13 cellular contexts compared by ENCODE assay signal in genomic region chr5:125134216-125135081, GRCh38.
DNase-seq lines count a peak whose midpoint lies in the region; ATAC-seq and TF ChIP-seq lines count a peak whose summit lies in the region.
"Had no signal": no experiment of that assay in that cellular context is flagged by ENCODE, and none has a peak within 500 bp of the region (broad histone marks: within the 10 kb centered on the region; RNA-seq: fewer than 3 reads in every experiment).

No MANE protein-coding gene starts in this region.

- CTCF ChIA-PET in MCF 10A (lab: Yijun Ruan, JAX), result no interaction called here

- H3K9me2 ChIP-seq in hepatocyte (replicated peaks; ENCODE audit: insufficient read depth), result no peaks in the 10 kb centered on the region

- ATAC-seq in HG03571 (IDR thresholded peaks at IDR 0.05; ENCODE audit: unreplicated experiment), result no peak
- no peak for ATAC-seq in stimulated activated naive CD8-positive, alpha-beta T cell treated with anti-CD3 and anti-CD28 coated beads, Interleukin-15, Interleukin-2, amounts not matched to agents 100 U/mL and 50 U/mL, for 24 hours
- ATAC-seq: natural killer cell had no signal

- no peak for TF ChIP-seq POLR2A in breast epithelium (IDR thresholded peaks at IDR 0.05)

- H3K4me2 ChIP-seq in hepatocyte, result no peak overlapping the region

- no peaks in the 10 kb centered on the region for H3K36me3 Mint-ChIP-seq in MCF 10A (ENCODE audit: insufficient read depth, unreplicated experiment)
- H3K36me3 Mint-ChIP-seq: natural killer cell had no signal

- no TSS peak for BruUV-seq in MCF 10A (replicated peaks; lab: Mats Ljungman, UMichigan)

- H3K4me3 ChIP-seq in breast epithelium (no peak overlapping the region), hepatocyte (no peak overlapping the region)

- H3K9me3 ChIP-seq in breast epithelium (no peaks in the 10 kb centered on the region), hepatocyte (ENCODE audit: low read depth) (no peaks in the 10 kb centered on the region)

- H3K4me3 Mint-ChIP-seq in MCF 10A (ENCODE audit: unreplicated experiment), result no peak overlapping the region
- H3K4me3 Mint-ChIP-seq: central memory CD8-positive, alpha-beta T cell; natural killer cell had no signal

- TF ChIP-seq CTCF in MCF 10A (IDR thresholded peaks at IDR 0.05; ENCODE audit: unreplicated experiment), result no peak
- TF ChIP-seq CTCF in breast epithelium (IDR thresholded peaks at IDR 0.05), result no peak
- TF ChIP-seq CTCF in hepatocyte (IDR thresholded peaks at IDR 0.05; ENCODE audit: poor library complexity), result no peak

- intact Hi-C loops in MCF 10A (cut with micrococcal nuclease) (no loop called here), breast epithelium (cut with DNase I; ENCODE audit: low total_unique reads) (no loop called here)

- H3K9me3 Mint-ChIP-seq in MCF 10A (ENCODE audit: unreplicated experiment), result peaks cover 9% of the 10 kb centered on the region
- H3K9me3 Mint-ChIP-seq: natural killer cell had no signal

- peaks cover 3% of the 10 kb centered on the region for H3K4me1 Mint-ChIP-seq in MCF 10A (ENCODE audit: insufficient read depth, unreplicated experiment)
- H3K4me1 Mint-ChIP-seq: central memory CD8-positive, alpha-beta T cell; natural killer cell had no signal

- no peaks in the 10 kb centered on the region for H4K20me1 ChIP-seq in hepatocyte (ENCODE audit: insufficient read depth, poor library complexity, severe bottlenecking)

- no peaks in the 10 kb centered on the region for H3K79me2 ChIP-seq in hepatocyte

- DNase-seq in MCF 10A (ENCODE audit: unreplicated experiment) (peak; percentile 42), breast epithelium (ENCODE audit: low spot score in 2 of 2) (no peak), amniotic epithelial cell (ENCODE audit: low read depth) (peak; percentile 32), hepatocyte (ENCODE audit: low spot score) (no peak), cerebellar nuclear complex (lab: John Stamatoyannopoulos, UW) (no peak)
- no peak for DNase-seq in activated CD8-positive, alpha-beta memory T cell treated with anti-CD3 and anti-CD28 coated beads for 24 hours
- DNase-seq in stimulated activated naive CD8-positive, alpha-beta T cell treated with anti-CD3 and anti-CD28 coated beads, Interleukin-15, Interleukin-2, amounts not matched to agents 100 U/mL and 50 U/mL, for 24 hours, result no peak
- DNase-seq: natural killer cell; NCI-H1436; OCI-M1; stimulated activated CD4-positive, alpha-beta T cell treated with anti-CD3 and anti-CD28 coated beads, Interleukin-2, amount 100 ng/mL, for 24 hours had no signal

- no peaks in the 10 kb centered on the region for H3K4me1 ChIP-seq in breast epithelium
- H3K4me1 ChIP-seq in hepatocyte (ENCODE audit: insufficient read depth), result peaks cover 5% of the 10 kb centered on the region

- no peaks in the 10 kb centered on the region for H3K27me3 Mint-ChIP-seq in MCF 10A (ENCODE audit: insufficient read depth, unreplicated experiment)
- H3K27me3 Mint-ChIP-seq: central memory CD8-positive, alpha-beta T cell had no signal

- no peaks in the 10 kb centered on the region for H3K27me3 ChIP-seq in breast epithelium
- H3K27me3 ChIP-seq in hepatocyte, result no peaks in the 10 kb centered on the region

- no peak overlapping the region for H3K27ac ChIP-seq in breast epithelium
- H3K27ac ChIP-seq in hepatocyte, result peak overlapping the region; percentile 38

- no peak overlapping the region for H3K27ac Mint-ChIP-seq in MCF 10A (ENCODE audit: low read depth, unreplicated experiment)
- H3K27ac Mint-ChIP-seq: natural killer cell had no signal

- no peaks in the 10 kb centered on the region for H3K36me3 ChIP-seq in breast epithelium
- H3K36me3 ChIP-seq in hepatocyte (replicated peaks; ENCODE audit: insufficient read depth, low read depth), result no peaks in the 10 kb centered on the region

- no peak overlapping the region for H2AFZ ChIP-seq in hepatocyte

- 55% methylated on average over 3 of the region's 3 CpGs for WGBS in hepatocyte (ENCODE audit: low lambda C conversion rate, missing lambda C conversion rate)

- POLR2A ChIA-PET in MCF 10A (lab: Yijun Ruan, JAX), result interaction anchor here (0.7 to 1.4 kb wide), 2 partner anchors 10 to 177 kb away, joined by 3 read pairs; no protein-coding TSS in a partner anchor

Comparison
In these comparisons a context has a peak if more than half of its experiments do, and no peak if none do; other contexts are left out.
1. DNase-seq: peak in MCF 10A (single experiment) and amniotic epithelial cell (single experiment); none in breast epithelium (0 of 2), hepatocyte (single experiment), activated CD8-positive, alpha-beta memory T cell treated with anti-CD3 and anti-CD28 coated beads for 24 hours (single experiment), stimulated activated naive CD8-positive, alpha-beta T cell treated with anti-CD3 and anti-CD28 coated beads, Interleukin-15, Interleukin-2, amounts not matched to agents 100 U/mL and 50 U/mL, for 24 hours (single experiment) and cerebellar nuclear complex (0 of 2).